Comparison of ENCODE assay signal across 12 cellular contexts in genomic region chr4:154073107-154073817, GRCh38.
DNase-seq lines count a peak whose midpoint lies in the region; ATAC-seq, FAIRE-seq and TF ChIP-seq lines count a peak whose summit lies in the region.
"Had no signal": no experiment of that assay in that cellular context is flagged by ENCODE, and none has a peak within 500 bp of the region (broad histone marks: within the 10 kb centered on the region; RNA-seq: fewer than 3 reads in every experiment).

No MANE protein-coding gene starts in this region.

- H3K4me3 ChIP-seq in epithelial cell of proximal tubule (ENCODE audit: low read depth, low read length) = no peak overlapping the region
- H3K4me3 ChIP-seq in gastroesophageal sphincter = no peak overlapping the region
- H3K4me3 ChIP-seq: BLaER1 treated with 17β-estradiol and CSF1 and Interleukin-3, amounts not matched to agents 10 nM and 100 nM had no signal

- TF ChIP-seq CTCF in epithelial cell of proximal tubule (conservative IDR thresholded peaks at IDR 0.05; ENCODE audit: low read depth, low read length) (no peak), gastroesophageal sphincter (IDR thresholded peaks at IDR 0.05) (no peak), mesothelial cell of epicardium (IDR thresholded peaks at IDR 0.05; ENCODE audit: unreplicated experiment) (no peak)

- no peaks in the 10 kb centered on the region for H3K36me3 ChIP-seq in gastroesophageal sphincter
- H3K36me3 ChIP-seq: BLaER1 treated with 17β-estradiol and CSF1 and Interleukin-3, amounts not matched to agents 10 nM and 100 nM; neutrophil had no signal

- no peaks in the 10 kb centered on the region for H3K4me1 Mint-ChIP-seq in mesothelial cell of epicardium

- no peak overlapping the region for H3K4me3 Mint-ChIP-seq in mesothelial cell of epicardium
- H3K4me3 Mint-ChIP-seq: T-helper 2 cell treated with Interferon-gamma antibody and Interleukin-4, amounts not matched to agents 5 μg/mL and 100 μg/mL, for 36 hours had no signal

- H3K9me3 ChIP-seq in gastroesophageal sphincter = no peaks in the 10 kb centered on the region
- H3K9me3 ChIP-seq: neutrophil had no signal

- TF ChIP-seq POLR2A in GM12892 (IDR thresholded peaks at IDR 0.05; ENCODE audit: low read depth, low read length) (no peak), gastroesophageal sphincter (IDR thresholded peaks at IDR 0.05) (no peak)

- H3K27ac ChIP-seq in gastroesophageal sphincter = no peak overlapping the region
- H3K27ac ChIP-seq: neutrophil had no signal

- H3K36me3 Mint-ChIP-seq in mesothelial cell of epicardium = no peaks in the 10 kb centered on the region

- H3K9me3 Mint-ChIP-seq in mesothelial cell of epicardium = peaks cover 7% of the 10 kb centered on the region
- H3K9me3 Mint-ChIP-seq: T-helper 2 cell treated with Interferon-gamma antibody and Interleukin-4, amounts not matched to agents 5 μg/mL and 100 μg/mL, for 36 hours had no signal

- H3K27me3 ChIP-seq in gastroesophageal sphincter = no peaks in the 10 kb centered on the region
- H3K27me3 ChIP-seq: BLaER1 treated with 17β-estradiol and CSF1 and Interleukin-3, amounts not matched to agents 10 nM and 100 nM; neutrophil had no signal

- no peaks in the 10 kb centered on the region for H3K4me1 ChIP-seq in gastroesophageal sphincter

- no peak for FAIRE-seq in GM12892 (lab: Jason Lieb, UNC)

- ATAC-seq in HG03521 (IDR thresholded peaks at IDR 0.05; ENCODE audit: unreplicated experiment) = no peak
- ATAC-seq in gastroesophageal sphincter = no peak

- no peak for TF ChIP-seq EP300 in gastroesophageal sphincter (IDR thresholded peaks at IDR 0.05)

- H3K27me3 Mint-ChIP-seq in mesothelial cell of epicardium (ENCODE audit: low read depth) = peaks cover 4% of the 10 kb centered on the region

- WGBS in gastroesophageal sphincter (ENCODE audit: low coverage in 1 of 2), 2 donors = 22 to 44% methylated on average over 3 to 4 of the region's 4 CpGs

- peak; percentile 8 for DNase-seq in stimulated activated CD4-positive, alpha-beta T cell treated with anti-CD3 and anti-CD28 coated beads, Interleukin-1b, Interleukin-23, amount 100 ng/mL, for 48 hours
- DNase-seq in stimulated activated CD4-positive, alpha-beta T cell treated with anti-CD3 and anti-CD28 coated beads, Interleukin-12 subunit alpha, Interleukin-12 subunit beta, amount 100 ng/mL, for 4 hours = no peak
- peak; percentile 49 for DNase-seq in HS-5 (ENCODE audit: low read depth)
- DNase-seq in epithelial cell of proximal tubule (ENCODE audit: low read depth) = peak; percentile 85
- no peak for DNase-seq in GM12892 (ENCODE audit: insufficient read length)
- no peak for DNase-seq in mesothelial cell of epicardium (ENCODE audit: low spot score in 2 of 2, unreplicated experiment in 2 of 2)
- DNase-seq: NCI-H2227 treated with DMSO at 0.1 percent for 48 hours had no signal

- H3K27ac Mint-ChIP-seq in mesothelial cell of epicardium = no peak overlapping the region
- H3K27ac Mint-ChIP-seq: T-helper 2 cell treated with Interferon-gamma antibody and Interleukin-4, amounts not matched to agents 5 μg/mL and 100 μg/mL, for 36 hours had no signal

Comparison
In these comparisons a context has a peak if more than half of its experiments do, and no peak if none do; other contexts are left out.
1. DNase-seq: peak in stimulated activated CD4-positive, alpha-beta T cell treated with anti-CD3 and anti-CD28 coated beads, Interleukin-1b, Interleukin-23, amount 100 ng/mL, for 48 hours (single experiment), HS-5 (single experiment) and epithelial cell of proximal tubule (single experiment); none in stimulated activated CD4-positive, alpha-beta T cell treated with anti-CD3 and anti-CD28 coated beads, Interleukin-12 subunit alpha, Interleukin-12 subunit beta, amount 100 ng/mL, for 4 hours (single experiment), GM12892 (single experiment) and mesothelial cell of epicardium (0 of 2).